In the genomic region with DNA sequence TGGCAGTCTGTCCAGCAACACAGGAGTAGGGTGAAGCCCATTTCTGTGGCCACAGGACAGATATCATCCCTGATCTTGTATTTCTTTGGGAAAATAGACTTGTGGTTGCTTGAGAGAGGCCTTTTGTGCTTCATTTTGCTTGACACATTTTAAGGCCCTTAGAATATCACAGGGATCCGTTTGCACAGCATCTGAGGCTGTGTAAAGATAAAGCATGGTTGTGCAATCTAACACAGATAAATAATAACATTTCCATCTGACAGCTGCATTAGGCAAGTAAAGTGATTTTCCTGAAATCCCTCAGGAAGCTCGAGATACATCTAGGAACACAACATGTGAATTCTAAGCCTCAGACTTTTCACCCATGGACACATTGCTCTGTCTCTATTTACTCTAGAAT, we compare ENCODE assay signal across 28 cellular contexts.
DNase-seq lines count a peak whose midpoint lies in the region; ATAC-seq lines count a peak whose summit lies in the region.
"Had no signal": no experiment of that assay in that cellular context is flagged by ENCODE, and none has a peak within 500 bp of the region (broad histone marks: within the 10 kb centered on the region; RNA-seq: fewer than 3 reads in every experiment).

No MANE protein-coding gene starts in this region.

- H3K36me3 ChIP-seq in adipocyte (ENCODE audit: control insufficient read depth, insufficient read depth, low read length, severe bottlenecking) (no peaks in the 10 kb centered on the region), mesendoderm (ENCODE audit: control insufficient read depth, insufficient read depth, low read length) (no peaks in the 10 kb centered on the region)
- H3K36me3 ChIP-seq: pancreas had no signal

- H3K4me1 ChIP-seq in right cardiac atrium (ENCODE audit: control insufficient read depth, insufficient read depth, low read length) (peaks cover 3% of the 10 kb centered on the region), adipocyte (ENCODE audit: control insufficient read depth, insufficient read depth, low read length) (peaks cover 9% of the 10 kb centered on the region), mesendoderm (ENCODE audit: control insufficient read depth, low read depth, low read length) (peaks cover 2% of the 10 kb centered on the region)
- H3K4me1 ChIP-seq: body of pancreas, pancreas, testis had no signal

- H3K27ac ChIP-seq in right cardiac atrium (ENCODE audit: low read length) (no peak overlapping the region), mesendoderm (ENCODE audit: low read depth, low read length) (no peak overlapping the region)
- H3K27ac ChIP-seq: body of pancreas, pancreas, testis had no signal

- WGBS in right cardiac atrium = 38% methylated on average over 2 of the region's 2 CpGs
- WGBS in mesendoderm (ENCODE audit: extremely low coverage, insufficient coverage, low lambda C conversion rate) = no CpG with 5 or more reads among the region's 2 CpGs

- no peak overlapping the region for H3K23ac ChIP-seq in mesendoderm (ENCODE audit: low read length)

- no peak overlapping the region for H4K8ac ChIP-seq in mesendoderm (ENCODE audit: low read depth, low read length)

- H3K4me3 ChIP-seq in right cardiac atrium (ENCODE audit: low read length) (no peak overlapping the region), adipocyte (ENCODE audit: low read length) (no peak overlapping the region), mesendoderm (ENCODE audit: low read length) (no peak overlapping the region)
- H3K4me3 ChIP-seq: body of pancreas, lung, pancreas, testis had no signal

- no peak overlapping the region for H3K4ac ChIP-seq in mesendoderm (ENCODE audit: low read depth, low read length)

- no peak overlapping the region for H2AK5ac ChIP-seq in mesendoderm (ENCODE audit: low read length)

- no peak overlapping the region for H2BK15ac ChIP-seq in mesendoderm (replicated peaks; ENCODE audit: low read depth)

- ATAC-seq in left ventricle myocardium superior = peak; percentile 43
- ATAC-seq in right cardiac atrium = no peak
- no peak for ATAC-seq in GM18498 (IDR thresholded peaks at IDR 0.05; ENCODE audit: unreplicated experiment)
- ATAC-seq: activated CD4-positive, CD25-positive, alpha-beta regulatory T cell treated with anti-CD3 and anti-CD28 coated beads, Interleukin-2, amount 50 U/mL, for 24 hours; activated naive CD8-positive, alpha-beta T cell treated with anti-CD3 and anti-CD28 coated beads, Interleukin-2, amount 50 U/mL, for 24 hours; activated T-cell treated with anti-CD3 and anti-CD28 coated beads, Interleukin-2, amount 50 U/mL, for 72 hours; body of pancreas; esophagus mucosa; pancreas; PC-3; stimulated activated naive CD8-positive, alpha-beta T cell treated with anti-CD3 and anti-CD28 coated beads, Interleukin-15, Interleukin-2, amounts not matched to agents 100 U/mL and 50 U/mL, for 24 hours had no signal

- H3K79me1 ChIP-seq in mesendoderm (ENCODE audit: low read length) = no peaks in the 10 kb centered on the region

- no peak overlapping the region for H2BK5ac ChIP-seq in mesendoderm (ENCODE audit: low read length)

- DNase-seq in left ventricle myocardium superior (no peak), right cardiac atrium (no peak), adipocyte (ENCODE audit: low read depth) (peak; percentile 29), mesendoderm (no peak), NK-92 (lab: John Stamatoyannopoulos, UW; ENCODE audit: unreplicated experiment) (no peak), NCI-H187 (lab: John Stamatoyannopoulos, UW) (no peak)
- DNase-seq: ACHN; activated CD4-positive, alpha-beta memory T cell treated with anti-CD3 and anti-CD28 coated beads for 36 hours; activated naive CD8-positive, alpha-beta T cell treated with anti-CD3 and anti-CD28 coated beads, Interleukin-2, amount 50 U/mL, for 24 hours; activated T-cell treated with anti-CD3 and anti-CD28 coated beads, Interleukin-2, amount 50 U/mL, for 72 hours; body of pancreas; dermis blood vessel endothelial cell; foreskin melanocyte; GOT3; KG1; NCI-H1436; NCI-H510A; nephron progenitor cell; NK-92 treated with Interleukin-12 subunit alpha and Interleukin-12 subunit beta, amount 100 ng/mL, for 24 hours; pancreas; stimulated activated CD4-positive, alpha-beta T cell treated with anti-CD3 and anti-CD28 coated beads, Interleukin-2, amount 100 ng/mL, for 24 hours; stimulated activated naive CD8-positive, alpha-beta T cell treated with anti-CD3 and anti-CD28 coated beads, Interleukin-15, Interleukin-2, amounts not matched to agents 100 U/mL and 50 U/mL, for 24 hours; testis had no signal

- H3K4me2 ChIP-seq in mesendoderm (ENCODE audit: low read length) = no peak overlapping the region

- no peak overlapping the region for H4K5ac ChIP-seq in mesendoderm (ENCODE audit: low read length)

- H2BK120ac ChIP-seq in mesendoderm (ENCODE audit: low read depth, low read length) = no peak overlapping the region

- H3K79me2 ChIP-seq in mesendoderm (ENCODE audit: control insufficient read depth, insufficient read depth, low read length) = no peaks in the 10 kb centered on the region

- peak overlapping the region; percentile 31 for H3K18ac ChIP-seq in mesendoderm (ENCODE audit: low read length)

- H3K9me3 ChIP-seq in right cardiac atrium (ENCODE audit: control insufficient read depth, low read length) (no peaks in the 10 kb centered on the region), adipocyte (ENCODE audit: control insufficient read depth, low read length) (no peaks in the 10 kb centered on the region)
- H3K9me3 ChIP-seq: body of pancreas, pancreas, testis had no signal

- H3K27me3 ChIP-seq in right cardiac atrium (ENCODE audit: control insufficient read depth, insufficient read depth) (no peaks in the 10 kb centered on the region), adipocyte (replicated peaks; ENCODE audit: control insufficient read depth, insufficient read depth, low read length) (no peaks in the 10 kb centered on the region), mesendoderm (ENCODE audit: insufficient read depth, low read length, poor library complexity) (no peaks in the 10 kb centered on the region)
- H3K27me3 ChIP-seq: body of pancreas, pancreas, testis had no signal

- H3K56ac ChIP-seq in mesendoderm (ENCODE audit: low read length) = no peak overlapping the region

- intact Hi-C loops in left ventricle myocardium superior (cut with micrococcal nuclease) (no loop called here), right cardiac atrium (cut with DNase I) (loop anchor here in 1 of 4 donors (10.0 kb wide), 1 partner anchor 534 kb away; no protein-coding TSS in a partner anchor)

- H3K9ac ChIP-seq in adipocyte (ENCODE audit: low read length) = no peak overlapping the region
- no peak overlapping the region for H3K9ac ChIP-seq in mesendoderm (ENCODE audit: low read length)
